9 cellular contexts compared by ENCODE assay signal in the genomic region with DNA sequence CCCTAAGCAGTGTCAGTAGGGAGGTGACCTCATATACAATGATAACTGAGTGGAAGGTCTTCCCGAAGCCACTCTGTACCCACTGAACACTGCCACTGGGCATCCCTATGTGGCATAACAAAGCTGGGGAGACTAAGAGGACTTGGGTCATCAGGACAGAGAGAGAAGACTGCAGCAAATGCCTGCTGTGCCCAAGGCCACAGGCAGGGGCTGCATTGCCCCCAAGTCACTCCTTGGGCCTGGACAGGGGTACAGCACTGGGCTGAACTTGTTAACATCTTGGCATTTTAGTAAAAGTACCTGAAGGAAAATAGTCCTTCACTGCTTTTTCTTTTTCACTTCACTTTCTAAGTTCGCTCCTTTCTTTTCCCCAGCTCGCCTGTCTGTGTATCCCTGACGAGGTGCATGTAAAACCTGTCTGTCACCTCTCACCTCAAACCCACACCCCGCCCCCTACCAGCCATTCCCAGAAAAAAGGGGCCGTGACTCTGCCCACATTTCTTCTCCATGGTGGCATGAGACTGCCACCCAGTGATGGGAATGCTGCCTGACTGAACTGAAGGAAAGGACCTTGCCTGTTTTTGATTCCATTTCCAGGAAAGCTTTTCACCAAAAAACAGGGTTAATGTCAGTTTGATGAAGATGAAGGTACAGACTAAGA.
DNase-seq lines count a peak whose midpoint lies in the region; ATAC-seq and TF ChIP-seq lines count a peak whose summit lies in the region.
"Had no signal": no experiment of that assay in that cellular context is flagged by ENCODE, and none has a peak within 500 bp of the region (broad histone marks: within the 10 kb centered on the region; RNA-seq: fewer than 3 reads in every experiment).

No MANE protein-coding gene starts in this region.

- H3K9me3 Mint-ChIP-seq in activated T-helper 1 cell treated with anti-CD3 and anti-CD28 coated beads, Interleukin-12 subunit alpha, Interleukin-12 subunit beta, Interleukin-2, Interleukin-4 antibody, amounts not matched to agents 30 ng/mL and 10 ng/mL and 1 ng/mL, durations not matched to agents 14 hours and 24 hours and 36 hours: no peaks in the 10 kb centered on the region

- no peaks in the 10 kb centered on the region for H3K4me1 Mint-ChIP-seq in activated T-helper 1 cell treated with anti-CD3 and anti-CD28 coated beads, Interleukin-12 subunit alpha, Interleukin-12 subunit beta, Interleukin-2, Interleukin-4 antibody, amounts not matched to agents 30 ng/mL and 10 ng/mL and 1 ng/mL, durations not matched to agents 14 hours and 24 hours and 36 hours (ENCODE audit: low read depth)

- no peaks in the 10 kb centered on the region for H3K9me2 ChIP-seq in OCI-LY7 (ENCODE audit: insufficient read depth, low read length)

- H3K36me3 ChIP-seq in OCI-LY7 (ENCODE audit: insufficient read depth, low read length) (no peaks in the 10 kb centered on the region), fibroblast of lung (ENCODE audit: control insufficient read depth, insufficient read depth, low read length) (no peaks in the 10 kb centered on the region)

- BruUV-seq in OCI-LY7 (replicated peaks; lab: Mats Ljungman, UMichigan): no TSS peak

- CTCF ChIA-PET in OCI-LY7 (lab: Charles Lee; ENCODE audit: unreplicated experiment): no interaction called here

- no peaks in the 10 kb centered on the region for H3K36me3 Mint-ChIP-seq in activated T-helper 1 cell treated with anti-CD3 and anti-CD28 coated beads, Interleukin-12 subunit alpha, Interleukin-12 subunit beta, Interleukin-2, Interleukin-4 antibody, amounts not matched to agents 30 ng/mL and 10 ng/mL and 1 ng/mL, durations not matched to agents 14 hours and 24 hours and 36 hours (ENCODE audit: low read depth)

- no peak overlapping the region for H3K27ac ChIP-seq in OCI-LY7 (ENCODE audit: low read depth, low read length, poor library complexity, severe bottlenecking)
- H3K27ac ChIP-seq in fibroblast of lung (ENCODE audit: insufficient read depth, low read length): no peak overlapping the region
- H3K27ac ChIP-seq: SK-N-MC had no signal

- DNase-seq in DMS 273 (lab: John Stamatoyannopoulos, UW; ENCODE audit: unreplicated experiment) (peak; percentile 82), DMS 273 treated with DMSO at 0.1 percent for 48 hours (lab: John Stamatoyannopoulos, UW) (no peak), OCI-LY7 (ENCODE audit: low spot score) (no peak), fibroblast of lung (ENCODE audit: low read depth in 2 of 2) (peak; percentile 9 to 37), renal cortical epithelial cell (ENCODE audit: low read depth) (peak; percentile 38), HuH-7.5 (ENCODE audit: low spot score) (no peak)
- no peak for DNase-seq in activated T-helper 1 cell treated with anti-CD3 and anti-CD28 coated beads, Interleukin-12 subunit alpha, Interleukin-12 subunit beta, Interleukin-2, Interleukin-4 antibody, amounts not matched to agents 30 ng/mL and 10 ng/mL and 1 ng/mL, durations not matched to agents 14 hours and 24 hours and 36 hours (ENCODE audit: low spot score)

- no peaks in the 10 kb centered on the region for H3K79me2 ChIP-seq in OCI-LY7 (ENCODE audit: insufficient read depth, low read depth, low read length)
- no peaks in the 10 kb centered on the region for H3K79me2 ChIP-seq in fibroblast of lung (ENCODE audit: control insufficient read depth, insufficient read depth, low read length)

- no peaks in the 10 kb centered on the region for H4K20me1 ChIP-seq in OCI-LY7 (ENCODE audit: insufficient read depth, low read length)
- no peaks in the 10 kb centered on the region for H4K20me1 ChIP-seq in fibroblast of lung (ENCODE audit: control insufficient read depth, extremely low read depth, insufficient read depth, low read length)

- POLR2A ChIA-PET in OCI-LY7 (lab: Charles Lee): interaction anchor here (0.7 kb wide), 1 partner anchor 64 kb away, joined by 3 read pairs; no protein-coding TSS in a partner anchor

- no peak overlapping the region for H2AFZ ChIP-seq in OCI-LY7 (ENCODE audit: low read length)
- H2AFZ ChIP-seq in fibroblast of lung (ENCODE audit: low read length): no peak overlapping the region

- no peak for ATAC-seq in HG02870 (IDR thresholded peaks at IDR 0.05; ENCODE audit: unreplicated experiment)

- no peak overlapping the region for H3K4me3 Mint-ChIP-seq in activated T-helper 1 cell treated with anti-CD3 and anti-CD28 coated beads, Interleukin-12 subunit alpha, Interleukin-12 subunit beta, Interleukin-2, Interleukin-4 antibody, amounts not matched to agents 30 ng/mL and 10 ng/mL and 1 ng/mL, durations not matched to agents 14 hours and 24 hours and 36 hours

- no peak overlapping the region for H3K9ac ChIP-seq in fibroblast of lung (ENCODE audit: insufficient read depth, low read length)

- H3K27me3 Mint-ChIP-seq in activated T-helper 1 cell treated with anti-CD3 and anti-CD28 coated beads, Interleukin-12 subunit alpha, Interleukin-12 subunit beta, Interleukin-2, Interleukin-4 antibody, amounts not matched to agents 30 ng/mL and 10 ng/mL and 1 ng/mL, durations not matched to agents 14 hours and 24 hours and 36 hours (ENCODE audit: insufficient read depth): no peaks in the 10 kb centered on the region

- no peaks in the 10 kb centered on the region for H3K9me3 ChIP-seq in OCI-LY7 (ENCODE audit: low read length)
- H3K9me3 ChIP-seq in fibroblast of lung (ENCODE audit: control insufficient read depth, insufficient read depth, low read depth, low read length): no peaks in the 10 kb centered on the region

- H3K4me3 ChIP-seq in OCI-LY7 (ENCODE audit: low read depth, low read length, poor library complexity, severe bottlenecking): no peak overlapping the region
- H3K4me3 ChIP-seq in fibroblast of lung (replicated peaks in 1 of 4; ENCODE audit: control extremely low read depth in 1 of 4, insufficient read depth in 1 of 4, low read depth in 3 of 4, low read length in 4 of 4): no peak overlapping the region
- H3K4me3 ChIP-seq: SK-N-MC had no signal

- no peaks in the 10 kb centered on the region for H3K4me1 ChIP-seq in OCI-LY7 (ENCODE audit: insufficient read depth, low read length, poor library complexity, severe bottlenecking)
- no peaks in the 10 kb centered on the region for H3K4me1 ChIP-seq in fibroblast of lung (ENCODE audit: control insufficient read depth, extremely low read depth, insufficient read depth, low read length)

- H3K27me3 ChIP-seq in fibroblast of lung (ENCODE audit: control insufficient read depth, insufficient read depth, low read length): no peaks in the 10 kb centered on the region

- H3K4me2 ChIP-seq in OCI-LY7 (ENCODE audit: low read length) (no peak overlapping the region), fibroblast of lung (ENCODE audit: extremely low read depth, insufficient read depth, low read length) (no peak overlapping the region)

- TF ChIP-seq CTCF in OCI-LY7 (conservative IDR thresholded peaks at IDR 0.05; ENCODE audit: low read length) (peak; percentile 36; the same call in 1 of the 2 replicates), fibroblast of lung (conservative IDR thresholded peaks at IDR 0.05 in 1 of 2, IDR thresholded peaks at IDR 0.05 in 1 of 2; ENCODE audit: low read depth in 1 of 2, low read length in 2 of 2) (peak; percentile 57 to 58)

- intact Hi-C loops in OCI-LY7 (cut with micrococcal nuclease; ENCODE audit: unreplicated experiment): no loop called here
- intact Hi-C loops in activated T-helper 1 cell treated with anti-CD3 and anti-CD28 coated beads, Interleukin-12 subunit alpha, Interleukin-12 subunit beta, Interleukin-2, Interleukin-4 antibody, amounts not matched to agents 30 ng/mL and 10 ng/mL and 1 ng/mL, durations not matched to agents 14 hours and 24 hours and 36 hours (cut with micrococcal nuclease): no loop called here

- H3K27ac Mint-ChIP-seq in activated T-helper 1 cell treated with anti-CD3 and anti-CD28 coated beads, Interleukin-12 subunit alpha, Interleukin-12 subunit beta, Interleukin-2, Interleukin-4 antibody, amounts not matched to agents 30 ng/mL and 10 ng/mL and 1 ng/mL, durations not matched to agents 14 hours and 24 hours and 36 hours: no peak overlapping the region

Comparison
In these comparisons a context has a peak if more than half of its experiments do, and no peak if none do; other contexts are left out.
1. DNase-seq: peak in DMS 273 (single experiment), fibroblast of lung (2 of 2) and renal cortical epithelial cell (single experiment); none in DMS 273 treated with DMSO at 0.1 percent for 48 hours (single experiment), OCI-LY7 (single experiment), activated T-helper 1 cell treated with anti-CD3 and anti-CD28 coated beads, Interleukin-12 subunit alpha, Interleukin-12 subunit beta, Interleukin-2, Interleukin-4 antibody, amounts not matched to agents 30 ng/mL and 10 ng/mL and 1 ng/mL, durations not matched to agents 14 hours and 24 hours and 36 hours (single experiment) and HuH-7.5 (single experiment).